ENCODE assay signal across 8 cellular contexts in the genomic region with DNA sequence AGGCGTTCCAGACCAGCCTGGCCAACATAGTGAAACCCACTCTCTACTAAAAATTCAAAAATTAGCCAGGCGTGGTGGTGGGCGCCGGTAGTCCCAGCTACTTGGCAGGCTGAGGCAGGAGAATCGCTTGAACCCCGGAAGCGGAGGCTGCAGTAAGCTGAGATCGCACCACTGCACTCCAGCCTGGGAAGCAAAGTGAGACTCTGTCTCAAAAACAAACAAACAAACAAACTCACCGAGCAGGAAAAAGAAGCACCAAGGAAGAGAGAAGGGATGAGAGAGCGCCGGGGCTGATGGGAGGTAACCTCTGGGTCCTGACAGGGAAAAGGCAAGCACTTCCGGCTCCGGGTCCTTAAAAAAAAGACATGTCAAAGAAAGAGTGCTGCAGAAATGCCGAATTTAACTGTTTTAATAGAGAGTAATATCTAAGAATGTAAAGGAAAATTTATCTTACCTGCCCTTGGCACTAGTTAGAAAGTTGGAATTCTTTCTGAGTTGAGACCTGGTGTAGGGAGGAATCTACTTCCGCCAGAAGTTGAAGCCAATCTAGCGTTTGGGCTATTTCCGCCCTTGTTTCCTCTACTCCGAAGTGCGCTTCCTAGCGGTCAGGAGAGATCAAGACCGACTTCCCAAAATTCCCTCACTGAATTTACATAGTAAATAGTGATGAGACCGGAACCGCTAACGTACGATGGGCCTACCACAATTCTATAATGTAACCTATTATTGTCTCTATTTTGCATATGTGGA. TPM values are rescaled to one million over a fixed set of nuclear protein-coding genes. Genes with fewer than 3 reads are reported as not detected.
A peak's percentile ranks its signal among the peaks of the same experiment; 100 is the strongest.
DNase-seq lines count a peak whose midpoint lies in the region; ATAC-seq lines count a peak whose summit lies in the region.

No MANE protein-coding gene starts in this region.

- peak overlapping the region; percentile 92 for H3K4me2 ChIP-seq in skeletal muscle satellite cell (ENCODE audit: low read length)

- H3K4me1 ChIP-seq in ACC112 (ENCODE audit: control insufficient read depth, insufficient read depth, low read length, unreplicated experiment): peaks cover 6% of the 10 kb centered on the region
- peaks cover 8% of the 10 kb centered on the region for H3K4me1 ChIP-seq in iPS-18a (ENCODE audit: control insufficient read depth, low read depth, low read length)
- H3K4me1 ChIP-seq in skeletal muscle satellite cell (ENCODE audit: control insufficient read depth, insufficient read depth, low read length): peaks cover 15% of the 10 kb centered on the region

- H3K4me3 ChIP-seq in ACC112 (ENCODE audit: low read depth, low read length) (peak overlapping the region; percentile 87), iPS-18a (ENCODE audit: low read length) (peak overlapping the region; percentile 93), skeletal muscle satellite cell (ENCODE audit: low read length) (peak overlapping the region; percentile 96)

- H3K79me2 ChIP-seq in ACC112 (ENCODE audit: control insufficient read depth, insufficient read depth, low read length, unreplicated experiment): peaks cover 43% of the 10 kb centered on the region

- in situ Hi-C loops in T47D (cut with HindIII; ENCODE audit: low pct_unique_long_range_greater_than_20kb, low sequenced_read_pairs): no loop called here

- H3K27ac ChIP-seq in ACC112 (ENCODE audit: low read depth, low read length): peak overlapping the region; percentile 89
- peak overlapping the region; percentile 94 for H3K27ac ChIP-seq in iPS-18a (ENCODE audit: low read length)

- DNase-seq in NCI-H2107 (lab: John Stamatoyannopoulos, UW) (peak; percentile 85), UCSD-AML1 (lab: John Stamatoyannopoulos, UW; ENCODE audit: unreplicated experiment) (peak; percentile 67), T47D (ENCODE audit: low read depth in 1 of 2, low spot score in 1 of 2) (peak; percentile 77 to 98)

- H3K36me3 ChIP-seq in ACC112 (ENCODE audit: insufficient read depth, low read length) (no peaks in the 10 kb centered on the region), iPS-18a (ENCODE audit: control insufficient read depth, low read depth, low read length) (peaks cover 14% of the 10 kb centered on the region), skeletal muscle satellite cell (ENCODE audit: insufficient read depth, low read length) (peaks cover 15% of the 10 kb centered on the region)

- H3K27me3 ChIP-seq in ACC112 (ENCODE audit: insufficient read depth, low read length): no peaks in the 10 kb centered on the region
- no peaks in the 10 kb centered on the region for H3K27me3 ChIP-seq in iPS-18a (ENCODE audit: control insufficient read depth, insufficient read depth, low read length)
- H3K27me3 ChIP-seq in skeletal muscle satellite cell (ENCODE audit: control insufficient read depth, insufficient read depth, low read length): no peaks in the 10 kb centered on the region

- peak overlapping the region; percentile 93 for H2AFZ ChIP-seq in ACC112 (ENCODE audit: low read length, unreplicated experiment)

- peak overlapping the region; percentile 88 for H3K9ac ChIP-seq in iPS-18a (ENCODE audit: low read length)
- H3K9ac ChIP-seq in skeletal muscle satellite cell (ENCODE audit: low read depth, low read length): peak overlapping the region; percentile 95

- H3K9me3 ChIP-seq in iPS-18a (ENCODE audit: control insufficient read depth, low read depth, low read length) (no peaks in the 10 kb centered on the region), skeletal muscle satellite cell (replicated peaks; ENCODE audit: low read length) (no peaks in the 10 kb centered on the region)

- ATAC-seq in GM18519 (IDR thresholded peaks at IDR 0.05; ENCODE audit: low FRiP score, unreplicated experiment) (peak; percentile 50), HG03064 (IDR thresholded peaks at IDR 0.05; ENCODE audit: low read depth, unreplicated experiment) (peak; percentile 70)

RNA-seq across cellular contexts. Expression of gene EFCAB12, which starts 29.1 kb away (rescaled TPM):
- total RNA-seq in skeletal muscle satellite cell (2012; rRNA removed): not detected in 2 replicates

RNA-seq across cellular contexts. Expression of gene MBD4, which starts 40.4 kb away (rescaled TPM):
- total RNA-seq in skeletal muscle satellite cell (2012; rRNA removed): 21.6 and 26.9 TPM in 2 replicates

RNA-seq across cellular contexts. Expression of gene IFT122, which starts 40.7 kb away (rescaled TPM):
- total RNA-seq in skeletal muscle satellite cell (2012; rRNA removed): 14.4 and 26.9 TPM in 2 replicates

Comparison
In these comparisons a context has a peak if more than half of its experiments do, and no peak if none do; other contexts are left out.
1. Peak in every context shown above with its lines: DNase-seq, ATAC-seq, H3K4me3 ChIP-seq and H3K27ac ChIP-seq.